ENCODE assay signal across 10 cellular contexts in the genomic region with DNA sequence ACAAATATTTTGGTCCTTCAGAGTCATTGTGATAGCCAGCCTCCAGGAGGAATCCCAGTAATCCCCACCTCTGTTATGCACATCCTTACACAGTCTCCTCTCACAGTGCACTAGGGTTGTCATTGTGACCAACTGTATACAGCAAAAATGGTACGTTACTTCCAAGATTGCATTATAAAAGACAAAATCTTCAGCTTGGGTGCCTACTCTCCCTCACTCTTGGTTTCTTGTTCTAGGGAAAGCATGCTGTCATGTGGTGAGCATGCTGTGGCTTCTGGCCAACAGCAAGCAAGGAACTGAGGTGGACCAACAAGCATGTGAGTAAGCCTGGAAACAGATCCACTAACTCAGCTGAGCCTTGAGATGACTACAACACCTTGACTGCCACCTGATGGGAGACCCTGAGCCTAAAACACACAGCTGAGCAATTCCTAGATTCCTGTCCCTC.
A peak's percentile ranks its signal among the peaks of the same experiment; 100 is the strongest.
DNase-seq lines count a peak whose midpoint lies in the region; ATAC-seq, FAIRE-seq and TF ChIP-seq lines count a peak whose summit lies in the region.
"Had no signal": no experiment of that assay in that cellular context is flagged by ENCODE, and none has a peak within 500 bp of the region (broad histone marks: within the 10 kb centered on the region; RNA-seq: fewer than 3 reads in every experiment).

No MANE protein-coding gene starts in this region.

- peak; percentile 16 to 51 for DNase-seq in A549 (ENCODE audit: low read depth in 1 of 2, low spot score in 1 of 2)
- peak; percentile 86 for DNase-seq in astrocyte (ENCODE audit: low read depth)
- peak; percentile 33 for DNase-seq in iPS-NIHi11 (ENCODE audit: low spot score)
- no peak for DNase-seq in NCI-H1694 treated with DMSO at 0.1 percent for 48 hours (lab: John Stamatoyannopoulos, UW)
- DNase-seq in superior temporal gyrus (ENCODE audit: extremely low spot score), result no peak

- H3K4me3 Mint-ChIP-seq in astrocyte (ENCODE audit: unreplicated experiment), result no peak overlapping the region

- H3K9ac ChIP-seq in astrocyte (ENCODE audit: low read length), result no peak overlapping the region
- H3K9ac ChIP-seq: BLaER1 treated with 17β-estradiol and CSF1 and Interleukin-3, amounts not matched to agents 10 nM and 100 nM had no signal

- 43% methylated on average over 1 of the region's 1 CpG for WGBS in A549 (ENCODE audit: missing lambda C conversion rate)

- H3K9me3 Mint-ChIP-seq in astrocyte (ENCODE audit: unreplicated experiment), result no peaks in the 10 kb centered on the region

- H3K36me3 Mint-ChIP-seq in astrocyte (ENCODE audit: low read depth, unreplicated experiment), result peaks cover 3% of the 10 kb centered on the region

- no peaks in the 10 kb centered on the region for H3K9me3 ChIP-seq in A549
- H3K9me3 ChIP-seq in HEK293 (ENCODE audit: control insufficient read depth, insufficient read depth, low read depth, low read length), result no peaks in the 10 kb centered on the region
- H3K9me3 ChIP-seq in astrocyte (ENCODE audit: insufficient read depth, low read depth, low read length), result no peaks in the 10 kb centered on the region
- H3K9me3 ChIP-seq: BLaER1 treated with 17β-estradiol and CSF1 and Interleukin-3, amounts not matched to agents 10 nM and 100 nM had no signal

- H3K4me1 ChIP-seq in A549, result peaks cover 48% of the 10 kb centered on the region
- H3K4me1 ChIP-seq in HEK293 (ENCODE audit: control insufficient read depth, insufficient read depth, low read length), result peaks cover 16% of the 10 kb centered on the region
- H3K4me1 ChIP-seq in astrocyte (ENCODE audit: insufficient read depth, low read length), result peaks cover 27% of the 10 kb centered on the region

- peak; percentile 87 to 96 for ATAC-seq in A549
- no peak for ATAC-seq in GM21528 (IDR thresholded peaks at IDR 0.05; ENCODE audit: low FRiP score, unreplicated experiment)
- ATAC-seq in HG03159 (IDR thresholded peaks at IDR 0.05; ENCODE audit: unreplicated experiment), result no peak

- peaks cover 97% of the 10 kb centered on the region for H3K79me2 ChIP-seq in astrocyte (ENCODE audit: insufficient read depth, low read length)

- no peak for TF ChIP-seq POLR2A in A549 (IDR thresholded peaks at IDR 0.05; ENCODE audit: low read length)

- H3K27me3 Mint-ChIP-seq in astrocyte (ENCODE audit: low read depth, unreplicated experiment), result no peaks in the 10 kb centered on the region

- no peak overlapping the region for H2AFZ ChIP-seq in astrocyte (ENCODE audit: low read depth, low read length)

- H3K4me3 ChIP-seq in A549, result no peak overlapping the region
- no peak overlapping the region for H3K4me3 ChIP-seq in HEK293 (ENCODE audit: low read depth, low read length)
- H3K4me3 ChIP-seq in astrocyte (ENCODE audit: insufficient read depth, low read depth, low read length), result no peak overlapping the region
- H3K4me3 ChIP-seq: BLaER1 treated with 17β-estradiol and CSF1 and Interleukin-3, amounts not matched to agents 10 nM and 100 nM; SK-N-MC had no signal

- H3K36me3 ChIP-seq in HEK293 (ENCODE audit: control insufficient read depth in 2 of 2, insufficient read depth in 1 of 2, low read length in 2 of 2) (no peaks in the 10 kb centered on the region), astrocyte (ENCODE audit: insufficient read depth, low read length) (no peaks in the 10 kb centered on the region)
- H3K36me3 ChIP-seq: BLaER1 treated with 17β-estradiol and CSF1 and Interleukin-3, amounts not matched to agents 10 nM and 100 nM had no signal

- TF ChIP-seq EP300 in A549 (IDR thresholded peaks at IDR 0.05), result no peak

- peaks cover 58% of the 10 kb centered on the region for H3K4me1 Mint-ChIP-seq in astrocyte (ENCODE audit: low read depth, unreplicated experiment)

- H3K27ac Mint-ChIP-seq in astrocyte (ENCODE audit: unreplicated experiment), result peak overlapping the region; percentile 88

- H3K4me2 ChIP-seq in A549, result peak overlapping the region; percentile 52; the same call in 2 of the 3 replicates
- peak overlapping the region; percentile 68 for H3K4me2 ChIP-seq in astrocyte (ENCODE audit: low read length)
- H3K4me2 ChIP-seq: BLaER1 treated with 17β-estradiol and CSF1 and Interleukin-3, amounts not matched to agents 10 nM and 100 nM had no signal

- FAIRE-seq in A549 (lab: Jason Lieb, UNC) (no peak), astrocyte (lab: Jason Lieb, UNC) (peak; percentile 93)

- H3K27me3 ChIP-seq in astrocyte (ENCODE audit: insufficient read depth, low read length), result no peaks in the 10 kb centered on the region
- H3K27me3 ChIP-seq: BLaER1 treated with 17β-estradiol and CSF1 and Interleukin-3, amounts not matched to agents 10 nM and 100 nM had no signal

- TF ChIP-seq CTCF in A549 (IDR thresholded peaks at IDR 0.05) (no peak), HEK293 (tag by site-specific recombination; IDR thresholded peaks at IDR 0.05) (no peak), astrocyte (IDR thresholded peaks at IDR 0.05; ENCODE audit: insufficient read depth, low read depth, low read length) (peak; percentile 7)

- POLR2A ChIA-PET in A549 (lab: Yijun Ruan, JAX) (no interaction called here), HEK293 (lab: Yijun Ruan, JAX) (no interaction called here)

- 0 out of 5 replicates have a peak, but pooled peaks of 1 of the 2 experiments have one; percentile 13 for TF ChIP-seq RAD21 in A549 (conservative IDR thresholded peaks at IDR 0.05 in 1 of 2, IDR thresholded peaks at IDR 0.05 in 1 of 2)

- H4K20me1 ChIP-seq in astrocyte (ENCODE audit: insufficient read depth, low read length), result peaks cover 72% of the 10 kb centered on the region

- CTCF ChIA-PET in A549 (lab: Yijun Ruan, JAX) (interaction anchor here (0.8 to 2.1 kb wide), 3 partner anchors 15 to 75 kb away, joined by 3 to 6 read pairs (median 3); no protein-coding TSS in a partner anchor), HEK293 (lab: Yijun Ruan, JAX) (interaction anchor here (0.8 to 2.1 kb wide), 5 partner anchors 15 to 78 kb away, joined by 3 to 8 read pairs (median 5); no protein-coding TSS in a partner anchor)

- H3K27ac ChIP-seq in A549, result peak overlapping the region in 1 of 2 experiments; percentile 40; a peak in 1 of 6 replicates
- no peak overlapping the region for H3K27ac ChIP-seq in HEK293 (ENCODE audit: extremely low read depth, low read depth, low read length)
- H3K27ac ChIP-seq in astrocyte (ENCODE audit: low read depth, low read length), result peak overlapping the region; percentile 33
- H3K27ac ChIP-seq: BLaER1 treated with 17β-estradiol and CSF1 and Interleukin-3, amounts not matched to agents 10 nM and 100 nM; SK-N-MC had no signal

TF ChIP-seq in A549, 52 proteins besides CTCF, POLR2A, EP300 and RAD21:
- TF ChIP-seq JUN (IDR thresholded peaks at IDR 0.05), result no peak
- TF ChIP-seq, protein P1, sequence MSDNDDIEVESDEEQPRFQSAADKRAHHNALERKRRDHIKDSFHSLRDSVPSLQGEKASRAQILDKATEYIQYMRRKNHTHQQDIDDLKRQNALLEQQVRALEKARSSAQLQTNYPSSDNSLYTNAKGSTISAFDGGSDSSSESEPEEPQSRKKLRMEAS (IDR thresholded peaks at IDR 0.05), result peak; percentile 37; the same call in 1 of the 2 replicates

TF ChIP-seq in HEK293, 187 proteins besides CTCF, POLR2A, EP300 and RAD21 (continues in another document):
- TF ChIP-seq, protein P2, sequence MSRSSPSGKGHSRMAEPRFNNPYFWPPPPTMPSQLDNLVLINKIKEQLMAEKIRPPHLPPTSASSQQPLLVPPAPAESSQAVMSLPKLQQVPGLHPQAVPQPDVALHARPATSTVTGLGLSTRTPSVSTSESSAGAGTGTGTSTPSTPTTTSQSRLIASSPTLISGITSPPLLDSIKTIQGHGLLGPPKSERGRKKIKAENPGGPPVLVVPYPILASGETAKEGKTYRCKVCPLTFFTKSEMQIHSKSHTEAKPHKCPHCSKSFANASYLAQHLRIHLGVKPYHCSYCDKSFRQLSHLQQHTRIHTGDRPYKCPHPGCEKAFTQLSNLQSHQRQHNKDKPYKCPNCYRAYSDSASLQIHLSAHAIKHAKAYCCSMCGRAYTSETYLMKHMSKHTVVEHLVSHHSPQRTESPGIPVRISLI (tag by site-specific recombination; IDR thresholded peaks at IDR 0.05), result no peak
- TF ChIP-seq ZFP69B (tag by site-specific recombination; IDR thresholded peaks at IDR 0.05), result no peak
- TF ChIP-seq ZNF366 (tag by site-specific recombination; conservative IDR thresholded peaks at IDR 0.05), result peak; percentile 75
- no peak for TF ChIP-seq ZNF677 (tag by site-specific recombination; IDR thresholded peaks at IDR 0.05)
- no peak for TF ChIP-seq ZNF140 (tag by site-specific recombination; IDR thresholded peaks at IDR 0.05)
- no peak for TF ChIP-seq ZNF560 (tag by site-specific recombination; IDR thresholded peaks at IDR 0.05; ENCODE audit: borderline replicate concordance)
- TF ChIP-seq ZNF621 (tag by site-specific recombination; IDR thresholded peaks at IDR 0.05), result no peak
- no peak for TF ChIP-seq SALL2 (tag by site-specific recombination; IDR thresholded peaks at IDR 0.05; ENCODE audit: borderline replicate concordance)
- TF ChIP-seq ZNF707 (tag by site-specific recombination; IDR thresholded peaks at IDR 0.05), result no peak
- TF ChIP-seq, protein P3, sequence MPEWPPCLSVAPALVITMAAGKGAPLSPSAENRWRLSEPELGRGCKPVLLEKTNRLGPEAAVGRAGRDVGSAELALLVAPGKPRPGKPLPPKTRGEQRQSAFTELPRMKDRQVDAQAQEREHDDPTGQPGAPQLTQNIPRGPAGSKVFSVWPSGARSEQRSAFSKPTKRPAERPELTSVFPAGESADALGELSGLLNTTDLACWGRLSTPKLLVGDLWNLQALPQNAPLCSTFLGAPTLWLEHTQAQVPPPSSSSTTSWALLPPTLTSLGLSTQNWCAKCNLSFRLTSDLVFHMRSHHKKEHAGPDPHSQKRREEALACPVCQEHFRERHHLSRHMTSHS (tag by site-specific recombination; IDR thresholded peaks at IDR 0.05), result no peak
- peak; percentile 42 for TF ChIP-seq ZNF654 (tag by site-specific recombination; IDR thresholded peaks at IDR 0.05; ENCODE audit: low read depth)
- TF ChIP-seq ZBTB17 (tag by site-specific recombination; IDR thresholded peaks at IDR 0.05), result peak; percentile 30
- TF ChIP-seq KLF8 (tag by site-specific recombination; IDR thresholded peaks at IDR 0.05), result no peak
- TF ChIP-seq PRDM1 (tag by site-specific recombination; IDR thresholded peaks at IDR 0.05), result peak; percentile 76
- 0 out of 2 replicates have a peak, but pooled peaks have one; percentile 54 for TF ChIP-seq ZNF792 (tag by site-specific recombination; IDR thresholded peaks at IDR 0.05)

Comparison
In these comparisons a context has a peak if more than half of its experiments do, and no peak if none do; other contexts are left out.
1. ATAC-seq: peak in A549 (2 of 2); none in GM21528 (single experiment) and HG03159 (single experiment).
2. DNase-seq: peak in A549 (2 of 2), astrocyte (single experiment) and iPS-NIHi11 (single experiment); none in NCI-H1694 treated with DMSO at 0.1 percent for 48 hours (single experiment) and superior temporal gyrus (single experiment).